Comparison of ENCODE assay signal across 22 cellular contexts in the genomic region with DNA sequence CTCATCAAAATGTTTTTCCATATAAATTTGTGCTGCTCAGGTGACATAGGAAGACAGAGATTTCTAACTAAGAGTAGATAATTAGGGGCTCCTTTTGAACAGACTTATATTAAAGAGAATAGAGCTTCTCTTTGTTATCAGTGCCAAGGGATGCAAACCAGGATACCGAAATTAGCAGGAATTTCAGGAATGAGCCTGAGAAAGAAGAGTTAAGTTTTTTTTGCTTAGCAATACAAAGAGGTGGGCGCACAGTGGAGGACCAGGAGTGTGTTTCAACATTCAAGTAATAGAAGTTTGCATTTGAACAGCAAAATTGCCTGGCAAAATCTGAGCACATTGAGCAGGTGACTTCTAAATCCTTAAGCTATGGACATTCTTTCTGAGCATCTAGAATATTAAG.
"Had no signal": no experiment of that assay in that cellular context is flagged by ENCODE, and none has a peak within 500 bp of the region (broad histone marks: within the 10 kb centered on the region; RNA-seq: fewer than 3 reads in every experiment).

No MANE protein-coding gene starts in this region.

- H3K36me3 ChIP-seq: left ventricle myocardium inferior, lower lobe of right lung, tibial nerve, upper lobe of right lung, vagina had no signal

- DNase-seq: effector memory CD8-positive, alpha-beta T cell; erythroblast; head of caudate nucleus; immature natural killer cell; kidney; left cardiac atrium; left ventricle myocardium inferior; lower lobe of right lung; naive thymus-derived CD4-positive, alpha-beta T cell; nephron progenitor cell; posterior cingulate gyrus; stimulated activated CD4-positive, alpha-beta T cell treated with anti-CD3 and anti-CD28 coated beads, Interleukin-2, amount 100 ng/mL, for 24 hours; stimulated activated CD4-positive, alpha-beta T cell treated with anti-CD3 and anti-CD28 coated beads, Interleukin-4, amount 100 ng/mL, for 4 hours; stimulated activated naive B cell treated with anti-CD40 and anti-IgM and Interleukin-4, amounts not matched to agents 10 μg/mL and 1 μg/mL and 100 μg/mL, for 72 hours; stimulated activated naive CD8-positive, alpha-beta T cell treated with anti-CD3 and anti-CD28 coated beads, Interleukin-15, amount 100 ng/mL, for 72 hours; testis; upper lobe of right lung had no signal

- H3K4me3 ChIP-seq: hepatocyte, left ventricle myocardium inferior, lower lobe of right lung, testis, tibial nerve, upper lobe of right lung, vagina had no signal

- FAIRE-seq: endothelial cell of umbilical vein, kidney had no signal

- H2AFZ ChIP-seq: hepatocyte had no signal

- H3K79me2 ChIP-seq: hepatocyte had no signal

- ATAC-seq: effector memory CD8-positive, alpha-beta T cell; left cardiac atrium; lower lobe of right lung; naive thymus-derived CD4-positive, alpha-beta T cell; sciatic nerve; stimulated activated naive B cell treated with anti-CD40 and anti-IgM and Interleukin-4, amounts not matched to agents 10 μg/mL and 1 μg/mL and 100 μg/mL, for 72 hours; stimulated activated naive CD8-positive, alpha-beta T cell treated with anti-CD3 and anti-CD28 coated beads, Interleukin-15, amount 100 ng/mL, for 72 hours; upper lobe of right lung had no signal

- H3K4me2 ChIP-seq: hepatocyte had no signal

- H3K27me3 ChIP-seq: hepatocyte, testis, tibial nerve, upper lobe of right lung, vagina had no signal

- H3K9me3 ChIP-seq: left ventricle myocardium inferior, lower lobe of right lung, testis, tibial nerve, upper lobe of right lung, vagina had no signal

- H3K27ac ChIP-seq: hepatocyte, left ventricle myocardium inferior, lower lobe of right lung, testis, tibial nerve, upper lobe of right lung, vagina had no signal

- H3K4me1 ChIP-seq: lower lobe of right lung, testis, tibial nerve, upper lobe of right lung, vagina had no signal
